In genomic region chr12:42786400-42786799, GRCh38 we compare ENCODE assay signal across 26 cellular contexts.
"Had no signal": no experiment of that assay in that cellular context is flagged by ENCODE, and none has a peak within 500 bp of the region (broad histone marks: within the 10 kb centered on the region; RNA-seq: fewer than 3 reads in every experiment).

No MANE protein-coding gene starts in this region.

- H3K4me3 ChIP-seq: coronary artery, gastrocnemius medialis, heart right ventricle, left ventricle myocardium inferior, skin epidermis, suprapubic skin, transverse colon had no signal

- H3K27ac Mint-ChIP-seq: activated CD4-positive, alpha-beta memory T cell treated with anti-CD3 and anti-CD28 coated beads for 36 hours; activated CD4-positive, alpha-beta T cell treated with anti-CD3 and anti-CD28 coated beads for 36 hours; activated naive CD8-positive, alpha-beta T cell treated with anti-CD3 and anti-CD28 coated beads, Interleukin-2, amount 10 ng/mL, durations not matched to agents 7 days and 5 days; activated T-helper 2 cell treated with anti-CD3 and anti-CD28 coated beads, Interferon-gamma antibody, Interleukin-2, Interleukin-4, amounts not matched to agents 10 μg/mL and 5 μg/mL and 100 μg/mL, durations not matched to agents 14 hours and 24 hours and 36 hours; brain; naive thymus-derived CD8-positive, alpha-beta T cell; progenitor cell of endocrine pancreas; stimulated activated naive CD8-positive, alpha-beta T cell treated with anti-CD3 and anti-CD28 coated beads, Interleukin-15, amount 100 ng/mL, for 72 hours had no signal

- H3K36me3 ChIP-seq: gastrocnemius medialis, heart right ventricle, left ventricle myocardium inferior, suprapubic skin, transverse colon had no signal

- H3K4me1 Mint-ChIP-seq: activated CD4-positive, alpha-beta T cell treated with anti-CD3 and anti-CD28 coated beads for 36 hours; activated naive CD8-positive, alpha-beta T cell treated with anti-CD3 and anti-CD28 coated beads, Interleukin-2, amount 10 ng/mL, durations not matched to agents 7 days and 5 days; naive thymus-derived CD8-positive, alpha-beta T cell; stimulated activated naive CD8-positive, alpha-beta T cell treated with anti-CD3 and anti-CD28 coated beads, Interleukin-15, amount 100 ng/mL, for 72 hours had no signal

- H3K36me3 Mint-ChIP-seq: activated CD4-positive, alpha-beta memory T cell treated with anti-CD3 and anti-CD28 coated beads for 36 hours; activated naive CD8-positive, alpha-beta T cell treated with anti-CD3 and anti-CD28 coated beads, Interleukin-2, amount 10 ng/mL, durations not matched to agents 7 days and 5 days; brain; naive thymus-derived CD8-positive, alpha-beta T cell had no signal

- ATAC-seq: activated CD4-positive, alpha-beta T cell treated with anti-CD3 and anti-CD28 coated beads for 36 hours; gastrocnemius medialis; heart right ventricle; naive thymus-derived CD8-positive, alpha-beta T cell; right cardiac atrium; stimulated activated naive CD8-positive, alpha-beta T cell treated with anti-CD3 and anti-CD28 coated beads, Interleukin-15, amount 100 ng/mL, for 72 hours had no signal

- H3K4me3 Mint-ChIP-seq: activated CD4-positive, alpha-beta memory T cell treated with anti-CD3 and anti-CD28 coated beads for 36 hours; activated CD4-positive, alpha-beta T cell treated with anti-CD3 and anti-CD28 coated beads for 36 hours; activated naive CD8-positive, alpha-beta T cell treated with anti-CD3 and anti-CD28 coated beads, Interleukin-2, amount 10 ng/mL, durations not matched to agents 7 days and 5 days; brain; naive thymus-derived CD8-positive, alpha-beta T cell; stimulated activated naive CD8-positive, alpha-beta T cell treated with anti-CD3 and anti-CD28 coated beads, Interleukin-15, amount 100 ng/mL, for 72 hours had no signal

- FAIRE-seq: TTC549 had no signal

- H3K27me3 ChIP-seq: gastrocnemius medialis, heart right ventricle, suprapubic skin, transverse colon had no signal

- H3K27me3 Mint-ChIP-seq: activated CD4-positive, alpha-beta memory T cell treated with anti-CD3 and anti-CD28 coated beads for 36 hours; progenitor cell of endocrine pancreas; stimulated activated naive CD8-positive, alpha-beta T cell treated with anti-CD3 and anti-CD28 coated beads, Interleukin-15, amount 100 ng/mL, for 72 hours had no signal

- H3K9me3 ChIP-seq: gastrocnemius medialis, heart right ventricle, left ventricle myocardium inferior, suprapubic skin, transverse colon had no signal

- H3K9me3 Mint-ChIP-seq: activated CD4-positive, alpha-beta memory T cell treated with anti-CD3 and anti-CD28 coated beads for 36 hours; activated naive CD8-positive, alpha-beta T cell treated with anti-CD3 and anti-CD28 coated beads, Interleukin-2, amount 10 ng/mL, durations not matched to agents 7 days and 5 days; activated T-helper 2 cell treated with anti-CD3 and anti-CD28 coated beads, Interferon-gamma antibody, Interleukin-2, Interleukin-4, amounts not matched to agents 10 μg/mL and 5 μg/mL and 100 μg/mL, durations not matched to agents 14 hours and 24 hours and 36 hours had no signal

- H3K4me1 ChIP-seq: gastrocnemius medialis, suprapubic skin, transverse colon had no signal

- H3K27ac ChIP-seq: coronary artery, gastrocnemius medialis, heart right ventricle, left ventricle myocardium inferior, skin epidermis, suprapubic skin, transverse colon had no signal

- DNase-seq: activated CD4-positive, alpha-beta memory T cell treated with anti-CD3 and anti-CD28 coated beads for 36 hours; activated CD4-positive, alpha-beta T cell treated with anti-CD3 and anti-CD28 coated beads for 36 hours; activated naive CD4-positive, alpha-beta T cell treated with Interleukin-2 at 50 U/mL for 16 hours; activated naive CD8-positive, alpha-beta T cell treated with anti-CD3 and anti-CD28 coated beads, Interleukin-2, amount 10 ng/mL, durations not matched to agents 7 days and 5 days; activated T-cell treated with anti-CD3 and anti-CD28 coated beads, Interleukin-2, amount 50 U/mL, for 1 hour; amygdala; gastrocnemius medialis; heart right ventricle; left ventricle myocardium inferior; mammary epithelial cell; naive thymus-derived CD8-positive, alpha-beta T cell; occipital lobe; right cardiac atrium; stimulated activated CD4-positive, alpha-beta T cell treated with anti-CD3 and anti-CD28 coated beads, Interleukin-15, amount 100 ng/mL, for 24 hours; stimulated activated CD4-positive, alpha-beta T cell treated with anti-CD3 and anti-CD28 coated beads, Interleukin-2, amount 100 ng/mL, for 48 hours; stimulated activated naive CD8-positive, alpha-beta T cell treated with anti-CD3 and anti-CD28 coated beads, Interleukin-15, amount 100 ng/mL, for 72 hours; SW 1271; T-helper 2 cell; transverse colon had no signal
